In the genomic region with DNA sequence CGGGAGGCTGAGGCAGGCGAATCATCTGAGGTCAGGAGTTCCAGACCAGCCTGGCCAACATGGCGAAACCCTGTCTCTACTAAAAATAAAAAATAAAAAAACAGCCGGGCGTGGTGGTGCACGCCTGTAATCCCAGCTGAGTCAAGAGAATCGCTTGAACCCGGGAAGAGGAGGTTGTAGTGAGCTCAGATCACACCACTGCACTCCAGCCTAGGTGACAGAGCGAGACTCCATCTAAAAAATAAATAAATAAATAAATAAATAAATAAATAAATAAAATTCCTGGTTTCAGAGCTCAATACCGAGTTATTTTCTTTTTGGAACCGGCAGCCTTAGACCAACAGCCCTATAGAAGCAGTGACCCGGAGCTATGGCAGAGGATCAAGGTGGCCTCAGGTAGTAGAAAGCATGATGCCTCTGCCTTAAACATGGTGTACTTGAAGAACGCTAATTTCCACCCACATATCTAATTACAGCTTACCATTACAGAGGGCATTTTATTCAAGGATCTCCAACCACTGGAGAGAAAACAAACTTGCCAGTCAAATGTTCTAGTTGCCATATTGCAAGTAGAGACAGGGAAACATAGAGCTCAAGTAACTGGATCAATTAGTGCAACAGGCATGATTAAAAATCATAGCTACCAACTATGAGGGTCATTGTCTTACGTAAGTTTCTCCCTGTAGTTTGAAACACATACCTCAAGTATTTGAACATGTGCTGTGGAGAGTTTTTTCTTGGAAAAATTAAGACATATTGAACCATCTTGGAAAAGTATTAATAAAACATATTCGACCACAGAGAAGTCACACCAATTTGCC, we compare ENCODE assay signal across 9 cellular contexts. TPM values are rescaled to one million over a fixed set of nuclear protein-coding genes. Genes with fewer than 3 reads are reported as not detected.
DNase-seq lines count a peak whose midpoint lies in the region; ATAC-seq, FAIRE-seq and TF ChIP-seq lines count a peak whose summit lies in the region.
"Had no signal": no experiment of that assay in that cellular context is flagged by ENCODE, and none has a peak within 500 bp of the region (broad histone marks: within the 10 kb centered on the region; RNA-seq: fewer than 3 reads in every experiment).

No MANE protein-coding gene starts in this region.

- H2BK5ac ChIP-seq in trophoblast cell (ENCODE audit: low read depth, low read length, poor library complexity): no peak overlapping the region

- H4K20me1 ChIP-seq in endothelial cell of umbilical vein (replicated peaks; ENCODE audit: control insufficient read depth, extremely low read depth, insufficient read depth, low read length): no peaks in the 10 kb centered on the region

- peaks cover 25% of the 10 kb centered on the region for H3K79me1 ChIP-seq in trophoblast cell (ENCODE audit: low read length)

- DNase-seq in CD4-positive, alpha-beta memory T cell: no peak
- DNase-seq in MG63 (no peak), endothelial cell of umbilical vein (ENCODE audit: low read depth, low spot score) (no peak), trophoblast cell (no peak), AG08395 (ENCODE audit: low spot score) (no peak), epidermal melanocyte (ENCODE audit: insufficient read length, low spot score) (no peak), midbrain (lab: John Stamatoyannopoulos, UW) (no peak)
- DNase-seq: activated CD8-positive, alpha-beta memory T cell treated with anti-CD3 and anti-CD28 coated beads, Interleukin-2, amount 50 U/mL, for 48 hours had no signal

- CTCF ChIA-PET in CD4-positive, alpha-beta memory T cell (lab: Charles Lee; ENCODE audit: partially characterized antibody): interaction anchor here (1.4 kb wide), 1 partner anchor 257 kb away, joined by 3 read pairs; no protein-coding TSS in a partner anchor
- CTCF ChIA-PET in endothelial cell of umbilical vein (lab: Charles Lee): interaction anchor here (0.6 to 4.1 kb wide), 14 partner anchors 10 to 123 kb away, joined by 3 to 34 read pairs (median 4); a partner anchor contains a TSS

- no peaks in the 10 kb centered on the region for H3K9me3 ChIP-seq in CD4-positive, alpha-beta memory T cell (ENCODE audit: control insufficient read depth in 1 of 2, low read length in 2 of 2)
- H3K9me3 ChIP-seq in MG63 (no peaks in the 10 kb centered on the region), endothelial cell of umbilical vein (replicated peaks; ENCODE audit: control insufficient read depth, insufficient read depth, low read length) (no peaks in the 10 kb centered on the region), trophoblast cell (ENCODE audit: insufficient read depth, low read depth, low read length) (no peaks in the 10 kb centered on the region)

- TSS peak; percentile 26 for BruUV-seq in endothelial cell of umbilical vein (replicated peaks; lab: Mats Ljungman, UMichigan)

- no peak overlapping the region for H3K18ac ChIP-seq in trophoblast cell (ENCODE audit: low read length)

- no peak overlapping the region for H3K27ac ChIP-seq in CD4-positive, alpha-beta memory T cell (ENCODE audit: low read depth, low read length)
- H3K27ac ChIP-seq in endothelial cell of umbilical vein (ENCODE audit: insufficient read depth, low read depth, low read length) (peak overlapping the region; percentile 94), trophoblast cell (ENCODE audit: low read depth, low read length) (peak overlapping the region; percentile 60)

- H3K9me1 ChIP-seq in endothelial cell of umbilical vein (replicated peaks; ENCODE audit: control insufficient read depth, extremely low read depth, insufficient read depth, low read length): no peaks in the 10 kb centered on the region

- H3K36me3 Mint-ChIP-seq in CD4-positive, alpha-beta memory T cell: peaks cover 0 to 2% of the 10 kb centered on the region in 2 donors

- H3K4me1 Mint-ChIP-seq in CD4-positive, alpha-beta memory T cell: peaks cover 8 to 21% (median 12%) of the 10 kb centered on the region in 4 donors

- H3K79me2 ChIP-seq in endothelial cell of umbilical vein (ENCODE audit: control insufficient read depth, insufficient read depth, low read length) (peaks cover 27% of the 10 kb centered on the region), trophoblast cell (ENCODE audit: control insufficient read depth, insufficient read depth, low read length, poor library complexity) (peaks cover 17% of the 10 kb centered on the region)

- H4K91ac ChIP-seq in trophoblast cell (ENCODE audit: low read depth, low read length): no peak overlapping the region

- peak overlapping the region; percentile 40 for H3K4me2 ChIP-seq in endothelial cell of umbilical vein (ENCODE audit: insufficient read depth, low read length)
- H3K4me2 ChIP-seq in trophoblast cell (ENCODE audit: low read length): peak overlapping the region; percentile 25

- no peak overlapping the region for H3K4ac ChIP-seq in trophoblast cell (ENCODE audit: low read depth, low read length)

- H4K8ac ChIP-seq in trophoblast cell (ENCODE audit: low read depth, low read length): no peak overlapping the region

- no peaks in the 10 kb centered on the region for H3K9me3 Mint-ChIP-seq in CD4-positive, alpha-beta memory T cell

- H3K23ac ChIP-seq in trophoblast cell (ENCODE audit: low read length): no peak overlapping the region

- H3K27me3 Mint-ChIP-seq in CD4-positive, alpha-beta memory T cell: peaks cover 3 to 9% of the 10 kb centered on the region in 2 donors

- FAIRE-seq in endothelial cell of umbilical vein (lab: Jason Lieb, UNC): no peak

- no CpG with 5 or more reads among the region's 15 CpGs for WGBS in trophoblast cell (ENCODE audit: extremely low coverage, insufficient coverage, insufficient read length)

- no peak overlapping the region for H2BK120ac ChIP-seq in trophoblast cell (ENCODE audit: insufficient read depth, low read length, poor library complexity)

- peaks cover 16% of the 10 kb centered on the region for H3K4me1 ChIP-seq in CD4-positive, alpha-beta memory T cell (ENCODE audit: insufficient read depth, low read length)
- peaks cover 49% of the 10 kb centered on the region for H3K4me1 ChIP-seq in endothelial cell of umbilical vein (ENCODE audit: control insufficient read depth, extremely low read depth, insufficient read depth, low read length)
- peaks cover 5 to 6% of the 10 kb centered on the region in 2 experiments for H3K4me1 ChIP-seq in trophoblast cell (ENCODE audit: control insufficient read depth in 1 of 2, insufficient read depth in 2 of 2, low read length in 2 of 2)

- POLR2A ChIA-PET in CD4-positive, alpha-beta memory T cell (lab: Charles Lee; ENCODE audit: partially characterized antibody): interaction anchor here (1.1 kb wide), 1 partner anchor 123 kb away, joined by 4 read pairs; a partner anchor contains a TSS
- POLR2A ChIA-PET in endothelial cell of umbilical vein (lab: Charles Lee): interaction anchor here (0.7 to 1.4 kb wide), 8 partner anchors 10 to 408 kb away, joined by 3 to 5 read pairs (median 4); a partner anchor contains a TSS

- H2BK12ac ChIP-seq in trophoblast cell (ENCODE audit: low read length): peak overlapping the region; percentile 66

- intact Hi-C loops in CD4-positive, alpha-beta memory T cell (cut with micrococcal nuclease): no loop called here
- intact Hi-C loops in endothelial cell of umbilical vein (cut with micrococcal nuclease): loop anchor here (1.0 to 5.0 kb wide), 9 partner anchors 40 to 344 kb away; a partner anchor contains a TSS

- peak overlapping the region; percentile 43 to 88 (median 68) for H3K4me3 Mint-ChIP-seq in CD4-positive, alpha-beta memory T cell

- TF ChIP-seq POLR2A in endothelial cell of umbilical vein (IDR thresholded peaks at IDR 0.05; ENCODE audit: low read depth, low read length): no peak

- H4K12ac ChIP-seq in trophoblast cell (ENCODE audit: low read depth, low read length): no peak overlapping the region

- H3K4me3 ChIP-seq in CD4-positive, alpha-beta memory T cell (ENCODE audit: low read length in 2 of 2): no peak overlapping the region
- peak overlapping the region; percentile 72 for H3K4me3 ChIP-seq in MG63
- no peak overlapping the region for H3K4me3 ChIP-seq in endothelial cell of umbilical vein (replicated peaks in 1 of 3; ENCODE audit: insufficient read depth in 1 of 3, low read depth in 1 of 3, low read length in 3 of 3)
- no peak overlapping the region for H3K4me3 ChIP-seq in trophoblast cell (ENCODE audit: low read depth, low read length)

- peak overlapping the region; percentile 66 for H3K14ac ChIP-seq in trophoblast cell (ENCODE audit: low read length)

- H2AFZ ChIP-seq in endothelial cell of umbilical vein (ENCODE audit: low read depth, low read length) (no peak overlapping the region), trophoblast cell (ENCODE audit: insufficient read depth, low read length, poor library complexity) (no peak overlapping the region)

- ATAC-seq in GM18907 (IDR thresholded peaks at IDR 0.05; ENCODE audit: unreplicated experiment): no peak

- TF ChIP-seq CTCF in endothelial cell of umbilical vein (IDR thresholded peaks at IDR 0.05; ENCODE audit: extremely low read depth in 1 of 2, insufficient read depth in 1 of 2, low read depth in 1 of 2, low read length in 2 of 2): no peak

- peak overlapping the region; percentile 30 for H3K9ac ChIP-seq in endothelial cell of umbilical vein (replicated peaks; ENCODE audit: extremely low read depth, insufficient read depth, low read length)
- H3K9ac ChIP-seq in trophoblast cell (ENCODE audit: low read length): no peak overlapping the region

- H3K27ac Mint-ChIP-seq in CD4-positive, alpha-beta memory T cell: peak overlapping the region in 1 of 7 donors; percentile 3

- H3K36me3 ChIP-seq in CD4-positive, alpha-beta memory T cell (ENCODE audit: insufficient read depth, low read length): no peaks in the 10 kb centered on the region
- H3K36me3 ChIP-seq in MG63 (peaks cover 15% of the 10 kb centered on the region), endothelial cell of umbilical vein (ENCODE audit: control insufficient read depth in 2 of 2, extremely low read depth in 1 of 2, insufficient read depth in 2 of 2, low read length in 2 of 2) (no peaks in the 10 kb centered on the region), trophoblast cell (ENCODE audit: control insufficient read depth in 1 of 2, insufficient read depth in 2 of 2, low read length in 2 of 2) (no peaks in the 10 kb centered on the region)

- H2AK5ac ChIP-seq in trophoblast cell (ENCODE audit: low read length): no peak overlapping the region

- peaks cover 11% of the 10 kb centered on the region for H3K27me3 ChIP-seq in CD4-positive, alpha-beta memory T cell (ENCODE audit: insufficient read depth, low read length)
- H3K27me3 ChIP-seq in MG63: no peaks in the 10 kb centered on the region
- no peaks in the 10 kb centered on the region for H3K27me3 ChIP-seq in endothelial cell of umbilical vein (ENCODE audit: control insufficient read depth in 2 of 2, insufficient read depth in 2 of 2, low read length in 2 of 2)
- H3K27me3 ChIP-seq in trophoblast cell (ENCODE audit: insufficient read depth, low read length): no peaks in the 10 kb centered on the region

- dilution Hi-C loops in endothelial cell of umbilical vein (cut with MboI; ENCODE audit: extremely low pct_ligation_motif_present, low sequenced_read_pairs): no loop called here

RNA-seq across cellular contexts. Expression of a gene that starts 2.0 kb away (rescaled TPM):
- under 1 TPM in 1 of 2 experiments, not detected in 1; 0.26 TPM for total RNA-seq in CD4-positive, alpha-beta memory T cell
- polyA plus RNA-seq in CD4-positive, alpha-beta memory T cell: not detected
- 121 and 171 TPM in 2 replicates for total RNA-seq in MG63 (2014; rRNA removed; shearing (Covaris generic); ENCODE audit: low replicate concordance)
- total RNA-seq in endothelial cell of umbilical vein: 80.3 and 95.6 TPM in 2 replicates
- 14.8 and 19.9 TPM in 2 replicates for polyA plus RNA-seq in endothelial cell of umbilical vein
- 39.1 and 49.2 TPM in 2 replicates for polyA plus RNA-seq in endothelial cell of umbilical vein (2011; cell fraction: cytosol; rRNA removed)
- polyA plus RNA-seq in endothelial cell of umbilical vein (2011; cell fraction: nucleus; rRNA removed): 53.5 and 71.8 TPM in 2 replicates
- 45.7 and 69.3 TPM in 2 replicates for polyA plus RNA-seq in endothelial cell of umbilical vein (2012)
- 74.8 and 89.2 TPM in 2 replicates for polyA minus RNA-seq in endothelial cell of umbilical vein
- polyA minus RNA-seq in endothelial cell of umbilical vein (2011; cell fraction: cytosol; rRNA and poly(A)+ RNA removed): 20.8 TPM
- 64.3 and 82.0 TPM in 2 replicates for polyA minus RNA-seq in endothelial cell of umbilical vein (2011; cell fraction: nucleus; rRNA and poly(A)+ RNA removed)
- 106 and 111 TPM in 2 replicates for polyA plus RNA-seq in trophoblast cell (2013)

Comparison
In these comparisons a context has a peak if more than half of its experiments do, and no peak if none do; other contexts are left out.
1. RNA of a gene that starts 2.0 kb away (total RNA-seq): 121 to 171 TPM in MG63 and 80.3 to 95.6 TPM in endothelial cell of umbilical vein; 0.26 TPM in CD4-positive, alpha-beta memory T cell; every median in the first group is over 10 times any median in the second.